14 cellular contexts compared by ENCODE assay signal in genomic region chr19:7787141-7787540, GRCh38. TPM values are rescaled to one million over a fixed set of nuclear protein-coding genes. Genes with fewer than 3 reads are reported as not detected.
DNase-seq lines count a peak whose midpoint lies in the region; TF ChIP-seq lines count a peak whose summit lies in the region.
"Had no signal": no experiment of that assay in that cellular context is flagged by ENCODE, and none has a peak within 500 bp of the region (broad histone marks: within the 10 kb centered on the region; RNA-seq: fewer than 3 reads in every experiment).

No MANE protein-coding gene starts in this region.

- intact Hi-C loops in sigmoid colon (cut with DNase I), result no loop called here

- H3K9ac ChIP-seq in HUES6 (ENCODE audit: low read length), result no peak overlapping the region

- H3K27ac ChIP-seq in HUES6 (ENCODE audit: low read depth, low read length) (no peak overlapping the region), sigmoid colon (no peak overlapping the region)

- H3K4me1 ChIP-seq in HUES6 (ENCODE audit: control insufficient read depth, insufficient read depth, low read length) (peaks cover 8% of the 10 kb centered on the region; the same call in 1 of the 2 replicates), sigmoid colon (peaks cover 0 to 10% (median 4%) of the 10 kb centered on the region in 4 donors)

- WGBS in sigmoid colon, 2 donors, result 12 to 21% methylated on average over 10 of the region's 10 CpGs

- no peak for TF ChIP-seq EP300 in sigmoid colon (IDR thresholded peaks at IDR 0.05)

- no peak for TF ChIP-seq CTCF in sigmoid colon (IDR thresholded peaks at IDR 0.05)

- H3K36me3 ChIP-seq in HUES6 (ENCODE audit: control insufficient read depth, insufficient read depth, low read length) (no peaks in the 10 kb centered on the region), sigmoid colon (no peaks in the 10 kb centered on the region)

- DNase-seq in cerebellar cortex (ENCODE audit: low spot score), result peak; percentile 93
- DNase-seq in sigmoid colon, result peak; percentile 71
- no peak for DNase-seq in NCI-H1048 (lab: John Stamatoyannopoulos, UW)
- DNase-seq in EL, result no peak
- no peak for DNase-seq in SKM-1 (lab: John Stamatoyannopoulos, UW; ENCODE audit: unreplicated experiment)
- DNase-seq: activated gamma-delta T cell, GF-D8, Kasumi-1, NCI-H187 treated with DMSO at 0.1 percent for 48 hours, NCI-H774 had no signal

- H3K4me3 ChIP-seq in HUES6 (ENCODE audit: low read depth, low read length) (peak overlapping the region; percentile 71), iPS-18c (ENCODE audit: insufficient read depth, low read depth, low read length) (peak overlapping the region; percentile 46; the same call in 1 of the 2 replicates), sigmoid colon (peak overlapping the region in 1 of 4 donors; percentile 16)

- TF ChIP-seq POLR2A in sigmoid colon (IDR thresholded peaks at IDR 0.05), result no peak

- no peaks in the 10 kb centered on the region for H3K9me3 ChIP-seq in HUES6 (ENCODE audit: control insufficient read depth, insufficient read depth, low read depth, low read length)
- H3K9me3 ChIP-seq in iPS-18c (ENCODE audit: control insufficient read depth, insufficient read depth, low read length), result peaks cover 2% of the 10 kb centered on the region
- H3K9me3 ChIP-seq in sigmoid colon, result no peaks in the 10 kb centered on the region

- H3K27me3 ChIP-seq in HUES6 (ENCODE audit: control insufficient read depth, insufficient read depth, low read length), result peaks cover 90% of the 10 kb centered on the region
- peaks cover 23 to 83% (median 44%) of the 10 kb centered on the region in 3 donors for H3K27me3 ChIP-seq in sigmoid colon

RNA-seq across cellular contexts. Expression of gene CLEC4M, which starts 24.1 kb away (rescaled TPM):
- total RNA-seq in sigmoid colon, result 1 to 10 TPM in 1 of 4 donors, not detected in 3; 1.4 TPM
- polyA plus RNA-seq in sigmoid colon, result under 1 TPM in 2 of 3 donors, not detected in 1; under 0.01 to 0.82 TPM
- total RNA-seq: esophagus mucosa, myocyte had no signal

RNA-seq across cellular contexts. Expression of gene CD209, which starts 39.8 kb away (rescaled TPM):
- 1 to 10 TPM; 1.4 to 6.4 (median 5.6) TPM for total RNA-seq in sigmoid colon
- polyA plus RNA-seq in sigmoid colon, result 10 to 100 TPM in 1 of 3 donors, 1 to 10 TPM in 2; 2.9 to 12.3 (median 3.6) TPM
- total RNA-seq: myocyte had no signal

RNA-seq across cellular contexts. Expression of gene EVI5L, which starts 42.9 kb away (rescaled TPM):
- 10 to 100 TPM in 3 of 4 donors, 1 to 10 TPM in 1; 8.4 to 18.6 (median 12.5) TPM for total RNA-seq in sigmoid colon
- 10 to 100 TPM in 1 of 3 donors, 1 to 10 TPM in 2; 5.3 to 11.4 (median 6.0) TPM for polyA plus RNA-seq in sigmoid colon

RNA-seq across cellular contexts. Expression of gene CLEC4G, which starts 55.2 kb away (rescaled TPM):
- 1 to 10 TPM; 1.4 to 3.6 (median 3.1) TPM for total RNA-seq in sigmoid colon
- polyA plus RNA-seq in sigmoid colon, result under 1 TPM in 2 of 3 donors, not detected in 1; 0.45 to 0.46 TPM
- total RNA-seq: esophagus mucosa, myocyte had no signal

Comparison
In these comparisons a context has a peak if more than half of its experiments do, and no peak if none do; other contexts are left out.
1. DNase-seq: peak in cerebellar cortex (single experiment) and sigmoid colon (single experiment); none in NCI-H1048 (single experiment), EL (single experiment) and SKM-1 (single experiment).